ENCODE assay signal across 1 cellular context in genomic region chr2:96584017-96584416, GRCh38.
TF ChIP-seq lines count a peak whose summit lies in the region.

No MANE protein-coding gene starts in this region.

TF ChIP-seq in K562, 482 proteins besides CTCF, POLR2A, EP300 and RAD21 (continued from another document):
- peak; percentile 35; the same call in 1 of the 2 replicates for TF ChIP-seq ARID1B (IDR thresholded peaks at IDR 0.05)
- peak; percentile 71 for TF ChIP-seq FOSL1 (tag; conservative IDR thresholded peaks at IDR 0.05)
- TF ChIP-seq CSDE1 (IDR thresholded peaks at IDR 0.05) = no peak
- TF ChIP-seq IRF2 (CRISPR knock-in tag; IDR thresholded peaks at IDR 0.05) = no peak
- peak; percentile 60 for TF ChIP-seq ATF3 (IDR thresholded peaks at IDR 0.05)
- TF ChIP-seq ATF3 (CRISPR knock-in tag; conservative IDR thresholded peaks at IDR 0.05) = no peak
- TF ChIP-seq MIER1 (IDR thresholded peaks at IDR 0.05; ENCODE audit: low read depth) = no peak
- TF ChIP-seq CBFA2T3 (IDR thresholded peaks at IDR 0.05) = peak; percentile 24; the same call in 1 of the 2 replicates
- TF ChIP-seq ZBED1 (IDR thresholded peaks at IDR 0.05) = no peak
- peak; percentile 64; the same call in 1 of the 2 replicates for TF ChIP-seq JUND (IDR thresholded peaks at IDR 0.05; ENCODE audit: borderline replicate concordance, low read depth, low read length)
- TF ChIP-seq JUND (tag; IDR thresholded peaks at IDR 0.05; ENCODE audit: borderline replicate concordance, low read depth, low read length) = peak; percentile 26; the same call in 1 of the 3 replicates
- TF ChIP-seq ZNF324 (CRISPR knock-in tag; IDR thresholded peaks at IDR 0.05) = peak; percentile 35; the same call in 1 of the 2 replicates
- no peak for TF ChIP-seq SRSF3 (IDR thresholded peaks at IDR 0.05; ENCODE audit: insufficient read depth, low read length)
- no peak for TF ChIP-seq EGR1 (conservative IDR thresholded peaks at IDR 0.05)
- 0 out of 2 replicates have a peak, but pooled peaks have one; percentile 16 for TF ChIP-seq SMARCE1 (IDR thresholded peaks at IDR 0.05)
- TF ChIP-seq POLR3G (IDR thresholded peaks at IDR 0.05; ENCODE audit: extremely low read depth, insufficient read length, insufficient replicate concordance) = no peak
- TF ChIP-seq RBM25 (IDR thresholded peaks at IDR 0.05; ENCODE audit: low read depth, low read length, severe bottlenecking) = peak; percentile 6
- TF ChIP-seq PCBP2 (IDR thresholded peaks at IDR 0.05; ENCODE audit: low read depth, low read length, poor library complexity, severe bottlenecking) = no peak
- no peak for TF ChIP-seq SMC3 (conservative IDR thresholded peaks at IDR 0.05; ENCODE audit: insufficient read depth, low read depth, low read length)
